In genomic region chr6:80742481-80742880, GRCh38 we compare ENCODE assay signal across 8 cellular contexts.
A peak's percentile ranks its signal among the peaks of the same experiment; 100 is the strongest.
DNase-seq lines count a peak whose midpoint lies in the region; ATAC-seq and TF ChIP-seq lines count a peak whose summit lies in the region.

No MANE protein-coding gene starts in this region.

- peaks cover 2% of the 10 kb centered on the region; the same call in 1 of the 2 replicates for H3K4me1 ChIP-seq in OCI-LY3 (ENCODE audit: low read length)

- H3K27me3 ChIP-seq in AG04450 (ENCODE audit: control insufficient read depth, insufficient read depth, low read length) (no peaks in the 10 kb centered on the region), OCI-LY3 (ENCODE audit: low read depth, low read length) (no peaks in the 10 kb centered on the region)

- no peaks in the 10 kb centered on the region for H4K20me1 ChIP-seq in OCI-LY3 (ENCODE audit: insufficient read depth, low read length)

- peak overlapping the region; percentile 72 for H2AFZ ChIP-seq in OCI-LY3 (ENCODE audit: low read depth, low read length)

- H3K9ac ChIP-seq in OCI-LY3 (ENCODE audit: low read length): no peak overlapping the region

- ATAC-seq in GM19025 (IDR thresholded peaks at IDR 0.05; ENCODE audit: low read depth, unreplicated experiment): peak; percentile 44
- no peak for ATAC-seq in stimulated activated naive CD8-positive, alpha-beta T cell treated with anti-CD3 and anti-CD28 coated beads, Interleukin-15, Interleukin-2, amounts not matched to agents 100 U/mL and 50 U/mL, for 24 hours
- ATAC-seq in HG03175 (IDR thresholded peaks at IDR 0.05; ENCODE audit: unreplicated experiment): no peak

- no peaks in the 10 kb centered on the region for H3K36me3 ChIP-seq in OCI-LY3 (replicated peaks; ENCODE audit: low read depth, low read length)

- DNase-seq in AG04450 (ENCODE audit: low read depth, low spot score) (no peak), foreskin melanocyte (peak; percentile 52), NCI-H446 treated with DMSO at 0.1 percent for 48 hours (lab: John Stamatoyannopoulos, UW) (no peak), cardiac septum (ENCODE audit: low spot score) (no peak)
- DNase-seq in stimulated activated naive CD8-positive, alpha-beta T cell treated with anti-CD3 and anti-CD28 coated beads, Interleukin-15, Interleukin-2, amounts not matched to agents 100 U/mL and 50 U/mL, for 24 hours: no peak

- no peak overlapping the region for H3K27ac ChIP-seq in AG04450 (ENCODE audit: low read depth, low read length)
- H3K27ac ChIP-seq in OCI-LY3 (ENCODE audit: low read length): no peak overlapping the region

- TF ChIP-seq CTCF in AG04450 (IDR thresholded peaks at IDR 0.05; ENCODE audit: low read depth, low read length): peak; percentile 48
- TF ChIP-seq CTCF in OCI-LY3 (IDR thresholded peaks at IDR 0.05; ENCODE audit: low read depth, low read length): peak; percentile 85

- H3K4me2 ChIP-seq in OCI-LY3 (ENCODE audit: low read length): peak overlapping the region; percentile 39

- no peaks in the 10 kb centered on the region for H3K9me3 ChIP-seq in AG04450 (ENCODE audit: control insufficient read depth, insufficient read depth, low read length)
- no peaks in the 10 kb centered on the region for H3K9me3 ChIP-seq in OCI-LY3 (ENCODE audit: insufficient read depth, low read length)

- POLR2A ChIA-PET in AG04450 (lab: Yijun Ruan, JAX): no interaction called here

- intact Hi-C loops in cardiac septum (cut with DNase I): no loop called here

- H3K79me2 ChIP-seq in OCI-LY3 (ENCODE audit: low read length): no peaks in the 10 kb centered on the region

- H3K4me3 ChIP-seq in AG04450 (ENCODE audit: low read depth, low read length) (no peak overlapping the region), OCI-LY3 (ENCODE audit: low read length) (0 out of 2 replicates have a peak overlapping the region, but pooled peaks have one; percentile 31)

- CTCF ChIA-PET in AG04450 (lab: Charles Lee): interaction anchor here (0.6 to 2.4 kb wide), 4 partner anchors 20 to 992 kb away, joined by 3 to 12 read pairs (median 4); no protein-coding TSS in a partner anchor
